Comparison of ENCODE assay signal across 8 cellular contexts in genomic region chrX:24371391-24371972, GRCh38. TPM values are rescaled to one million over a fixed set of nuclear protein-coding genes. Genes with fewer than 3 reads are reported as not detected.
DNase-seq lines count a peak whose midpoint lies in the region; ATAC-seq and TF ChIP-seq lines count a peak whose summit lies in the region.

No MANE protein-coding gene starts in this region.

- peak overlapping the region; percentile 61 for H3K4me3 ChIP-seq in iPS-15b (ENCODE audit: low read depth, low read length)

- H3K4me1 ChIP-seq in iPS-15b (ENCODE audit: control insufficient read depth, insufficient read depth, low read length) = peaks cover 28% of the 10 kb centered on the region

- H3K9ac ChIP-seq in iPS-15b (ENCODE audit: low read depth, low read length) = peak overlapping the region; percentile 58

- H3K4me3 Mint-ChIP-seq in T-helper 1 cell treated with Interleukin-12 subunit alpha and Interleukin-12 subunit beta and Interleukin-4 antibody, amounts not matched to agents 30 μg/mL and 1 μg/mL, for 36 hours = peak overlapping the region; percentile 75

- peak; percentile 58 for DNase-seq in M059J (ENCODE audit: low read depth)
- DNase-seq in anterior cingulate cortex (lab: John Stamatoyannopoulos, UW) = peak in 31 of 58 donors; percentile 1 to 55 (median 6)
- DNase-seq in stimulated activated CD4-positive, alpha-beta T cell treated with anti-CD3 and anti-CD28 coated beads, Interleukin-12 subunit alpha, Interleukin-12 subunit beta, amount 100 ng/mL, for 48 hours (ENCODE audit: low read depth in 2 of 3, low spot score in 1 of 3) = peak; percentile 17 to 74 (median 42)

- no peaks in the 10 kb centered on the region for H3K36me3 Mint-ChIP-seq in T-helper 1 cell treated with Interleukin-12 subunit alpha and Interleukin-12 subunit beta and Interleukin-4 antibody, amounts not matched to agents 30 μg/mL and 1 μg/mL, for 36 hours (ENCODE audit: low read depth)

- H3K4me1 Mint-ChIP-seq in T-helper 1 cell treated with Interleukin-12 subunit alpha and Interleukin-12 subunit beta and Interleukin-4 antibody, amounts not matched to agents 30 μg/mL and 1 μg/mL, for 36 hours (ENCODE audit: low read depth) = peaks cover 31% of the 10 kb centered on the region

- TF ChIP-seq CTCF in C4-2B (conservative IDR thresholded peaks at IDR 0.05) = peak; percentile 75

- H3K36me3 ChIP-seq in iPS-15b (ENCODE audit: control insufficient read depth, insufficient read depth, low read length) = no peaks in the 10 kb centered on the region

- H3K27me3 ChIP-seq in iPS-15b (ENCODE audit: control insufficient read depth, insufficient read depth, low read length) = peaks cover 3% of the 10 kb centered on the region

- peak overlapping the region; percentile 81 for H3K27ac Mint-ChIP-seq in T-helper 1 cell treated with Interleukin-12 subunit alpha and Interleukin-12 subunit beta and Interleukin-4 antibody, amounts not matched to agents 30 μg/mL and 1 μg/mL, for 36 hours

- peak; percentile 93 for ATAC-seq in GM19395 (IDR thresholded peaks at IDR 0.05; ENCODE audit: unreplicated experiment)
- no peak for ATAC-seq in GM19035 (IDR thresholded peaks at IDR 0.05; ENCODE audit: unreplicated experiment)

- no peak overlapping the region for H3K27ac ChIP-seq in C4-2B

- H3K9me3 Mint-ChIP-seq in T-helper 1 cell treated with Interleukin-12 subunit alpha and Interleukin-12 subunit beta and Interleukin-4 antibody, amounts not matched to agents 30 μg/mL and 1 μg/mL, for 36 hours = no peaks in the 10 kb centered on the region

- H3K9me3 ChIP-seq in iPS-15b (ENCODE audit: control insufficient read depth, insufficient read depth, low read length) = no peaks in the 10 kb centered on the region

- no peaks in the 10 kb centered on the region for H3K27me3 Mint-ChIP-seq in T-helper 1 cell treated with Interleukin-12 subunit alpha and Interleukin-12 subunit beta and Interleukin-4 antibody, amounts not matched to agents 30 μg/mL and 1 μg/mL, for 36 hours (ENCODE audit: low read depth)

RNA-seq across cellular contexts. Expression of gene SUPT20HL1, which starts 11.0 kb away (rescaled TPM):
- not detected in 2 replicates for total RNA-seq in M059J (2014; rRNA removed; shearing (Covaris generic))

RNA-seq across cellular contexts. Expression of gene SUPT20HL2, which starts 57.6 kb away (rescaled TPM):
- total RNA-seq in M059J (2014; rRNA removed; shearing (Covaris generic)) = 0.17 TPM in 1 of 2 replicates, not detected in the other

Comparison
In these comparisons a context has a peak if more than half of its experiments do, and no peak if none do; other contexts are left out.
1. DNase-seq: peak in every context shown above with its lines; median percentile 58 in M059J; 42 in stimulated activated CD4-positive, alpha-beta T cell treated with anti-CD3 and anti-CD28 coated beads, Interleukin-12 subunit alpha, Interleukin-12 subunit beta, amount 100 ng/mL, for 48 hours; 6 in anterior cingulate cortex.